In genomic region chr2:144448389-144449027, GRCh38 we compare ENCODE assay signal across 10 cellular contexts.
DNase-seq lines count a peak whose midpoint lies in the region; ATAC-seq and TF ChIP-seq lines count a peak whose summit lies in the region.
"Had no signal": no experiment of that assay in that cellular context is flagged by ENCODE, and none has a peak within 500 bp of the region (broad histone marks: within the 10 kb centered on the region; RNA-seq: fewer than 3 reads in every experiment).

No MANE protein-coding gene starts in this region.

- ATAC-seq in GM18517 (IDR thresholded peaks at IDR 0.05; ENCODE audit: unreplicated experiment) = peak; percentile 34
- peak; percentile 13 to 48 (median 23) for ATAC-seq in heart left ventricle

- intact Hi-C loops in heart left ventricle (cut with DNase I) (loop anchor here in 2 of 10 donors (10.0 kb wide), 1 partner anchor 114 kb away; a partner anchor contains a TSS), spleen (cut with DNase I; ENCODE audit: low total_unique reads) (no loop called here), uterus (cut with DNase I; ENCODE audit: low total_unique reads) (no loop called here)

- in situ Hi-C loops in KBM-7 (cut with MboI; ENCODE audit: low pct_unique_long_range_greater_than_20kb, low sequenced_read_pairs) = no loop called here

- H3K9me3 ChIP-seq in heart left ventricle = no peaks in the 10 kb centered on the region
- no peaks in the 10 kb centered on the region for H3K9me3 ChIP-seq in spleen
- H3K9me3 ChIP-seq in uterus = no peaks in the 10 kb centered on the region

- TF ChIP-seq CTCF in heart left ventricle (IDR thresholded peaks at IDR 0.05) (no peak), spleen (IDR thresholded peaks at IDR 0.05 in 8 of 11, conservative IDR thresholded peaks at IDR 0.05 in 3 of 11) (no peak), uterus (IDR thresholded peaks at IDR 0.05) (no peak)

- H3K36me3 ChIP-seq in heart left ventricle (peaks cover 0 to 49% (median 0%) of the 10 kb centered on the region in 9 donors), spleen (peaks cover 0 to 20% (median 0%) of the 10 kb centered on the region in 6 donors), uterus (no peaks in the 10 kb centered on the region)

- H3K4me3 ChIP-seq in heart left ventricle (peak overlapping the region in 7 of 12 donors; percentile 10 to 29 (median 23)), spleen (peak overlapping the region in 3 of 8 donors; percentile 7 to 53 (median 13)), uterus (no peak overlapping the region)

- H3K4me1 ChIP-seq in heart left ventricle (peaks cover 0 to 85% (median 45%) of the 10 kb centered on the region in 12 donors), spleen (peaks cover 14 to 100% (median 76%) of the 10 kb centered on the region in 6 donors), uterus (peaks cover 0 to 4% of the 10 kb centered on the region in 2 donors)
- H3K4me1 ChIP-seq: parathyroid adenoma had no signal

- DNase-seq in NCI-H1048 (lab: John Stamatoyannopoulos, UW) (peak; percentile 55), heart left ventricle (no peak), spleen (no peak), T-helper 2 cell (no peak), KBM-7 (no peak), activated gamma-delta T cell (lab: John Stamatoyannopoulos, UW) (no peak), uterus (no peak)
- DNase-seq: activated effector memory CD4-positive, alpha-beta T cell treated with anti-CD3 and anti-CD28 coated beads, Interleukin-2, amount 50 U/mL, for 16 hours had no signal

- H3K27me3 ChIP-seq in heart left ventricle (no peaks in the 10 kb centered on the region), spleen (replicated peaks in 1 of 7) (no peaks in the 10 kb centered on the region), uterus (no peaks in the 10 kb centered on the region)

- 53 to 63% (median 57%) methylated on average over 10 of the region's 10 CpGs for WGBS in heart left ventricle, 4 donors
- 56 to 74% (median 71%) methylated on average over 10 of the region's 10 CpGs for WGBS in spleen, 5 donors

- TF ChIP-seq POLR2A in heart left ventricle (IDR thresholded peaks at IDR 0.05) (no peak), spleen (IDR thresholded peaks at IDR 0.05) (no peak), uterus (IDR thresholded peaks at IDR 0.05) (no peak)

- peak overlapping the region; percentile 23 to 63 (median 58) for H3K27ac ChIP-seq in heart left ventricle
- peak overlapping the region; percentile 32 to 79 (median 70) for H3K27ac ChIP-seq in spleen
- H3K27ac ChIP-seq in uterus = peak overlapping the region in 1 of 2 donors; percentile 65
- H3K27ac ChIP-seq: parathyroid adenoma had no signal

Comparison
In these comparisons a context has a peak if more than half of its experiments do, and no peak if none do; other contexts are left out.
1. H3K4me3 ChIP-seq: peak in heart left ventricle (7 of 12); none in uterus (0 of 2).